Comparison of ENCODE assay signal across 1 cellular context in genomic region chr2:219486424-219486959, GRCh38.
TF ChIP-seq lines count a peak whose summit lies in the region.

No MANE protein-coding gene starts in this region.

TF ChIP-seq in IMR-90, 13 proteins besides CTCF, POLR2A, EP300 and RAD21:
- TF ChIP-seq BHLHE40 (IDR thresholded peaks at IDR 0.05; ENCODE audit: low read depth, low read length) (no peak), USF2 (IDR thresholded peaks at IDR 0.05; ENCODE audit: low read depth, low read length) (no peak)
